8 cellular contexts compared by ENCODE assay signal in the genomic region with DNA sequence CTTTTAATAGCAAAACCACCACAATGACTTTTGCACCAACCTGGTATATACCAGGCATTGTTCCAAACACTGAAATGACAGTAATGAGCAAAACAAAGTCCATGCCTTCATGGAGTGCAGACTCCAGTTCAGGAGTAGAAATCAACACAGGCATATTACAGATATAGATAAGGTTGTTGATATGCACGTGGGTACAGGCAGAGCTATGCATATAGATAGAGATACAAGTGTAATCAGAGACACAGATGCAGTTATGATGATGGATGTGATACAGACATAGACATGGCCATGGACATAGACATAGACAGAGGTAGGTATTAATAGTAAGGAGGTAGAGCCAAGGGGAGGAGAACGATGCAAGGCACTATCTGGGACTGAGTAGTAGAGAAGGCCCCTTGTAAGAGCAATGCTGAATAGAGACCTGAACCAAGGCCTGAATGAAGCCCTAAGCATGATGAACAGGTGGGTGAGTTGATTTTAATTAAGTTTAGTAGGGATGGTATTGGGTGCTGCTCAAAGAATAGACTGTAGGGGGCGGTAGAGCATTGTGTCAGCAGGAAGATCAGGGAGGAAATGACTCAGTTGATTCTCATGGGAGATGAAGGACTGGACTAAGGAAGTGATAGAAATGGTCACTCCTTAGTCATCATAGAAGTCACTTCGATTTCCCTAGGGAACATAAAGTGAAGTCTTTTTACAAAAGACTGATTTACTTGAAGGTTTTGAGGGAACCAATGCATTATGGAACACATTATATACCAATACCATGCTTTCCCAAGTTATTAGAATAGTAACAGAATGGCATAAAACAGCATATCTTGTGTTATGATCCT. TPM values are rescaled to one million over a fixed set of nuclear protein-coding genes. Genes with fewer than 3 reads are reported as not detected.
DNase-seq lines count a peak whose midpoint lies in the region; ATAC-seq and TF ChIP-seq lines count a peak whose summit lies in the region.

No MANE protein-coding gene starts in this region.

- H3K4me1 ChIP-seq in cardiac muscle cell (ENCODE audit: low read depth): no peaks in the 10 kb centered on the region
- H3K4me1 ChIP-seq in endodermal cell (ENCODE audit: control insufficient read depth, insufficient read depth, low read length): no peaks in the 10 kb centered on the region
- peaks cover 5% of the 10 kb centered on the region for H3K4me1 ChIP-seq in neural progenitor cell

- TF ChIP-seq POLR2A in NB4 (IDR thresholded peaks at IDR 0.05; ENCODE audit: extremely low read depth, insufficient read length): no peak

- H3K4me2 ChIP-seq in neural progenitor cell: no peak overlapping the region

- peaks cover 16% of the 10 kb centered on the region for H3K9me3 Mint-ChIP-seq in endodermal cell
- peaks cover 15% of the 10 kb centered on the region for H3K9me3 Mint-ChIP-seq in neural progenitor cell

- ATAC-seq in Right ventricle myocardium inferior (no peak), HG02610 (IDR thresholded peaks at IDR 0.05; ENCODE audit: unreplicated experiment) (peak; percentile 93)

- H3K79me2 ChIP-seq in neural progenitor cell (ENCODE audit: low read depth): no peaks in the 10 kb centered on the region

- H3K4me3 Mint-ChIP-seq in endodermal cell (no peak overlapping the region), neural progenitor cell (no peak overlapping the region)

- TF ChIP-seq CTCF in cardiac muscle cell (IDR thresholded peaks at IDR 0.05; ENCODE audit: low read depth, low read length) (peak; percentile 61), NB4 (IDR thresholded peaks at IDR 0.05; ENCODE audit: low read depth, low read length) (peak; percentile 84), endodermal cell (conservative IDR thresholded peaks at IDR 0.05) (peak; percentile 88), neural progenitor cell (IDR thresholded peaks at IDR 0.05) (peak; percentile 71)

- H3K27me3 ChIP-seq in cardiac muscle cell: no peaks in the 10 kb centered on the region
- no peaks in the 10 kb centered on the region for H3K27me3 ChIP-seq in endodermal cell (ENCODE audit: control insufficient read depth, insufficient read depth, low read length, poor library complexity, severe bottlenecking)
- H3K27me3 ChIP-seq in neural progenitor cell: no peaks in the 10 kb centered on the region

- no peak overlapping the region for H3K27ac Mint-ChIP-seq in endodermal cell
- H3K27ac Mint-ChIP-seq in neural progenitor cell: no peak overlapping the region

- peaks cover 2% of the 10 kb centered on the region for H3K27me3 Mint-ChIP-seq in endodermal cell (ENCODE audit: insufficient read depth)
- peaks cover 2% of the 10 kb centered on the region for H3K27me3 Mint-ChIP-seq in neural progenitor cell (ENCODE audit: insufficient read depth, low read depth)

- no peak overlapping the region for H3K9ac ChIP-seq in endodermal cell (ENCODE audit: extremely low read depth, low read length, poor library complexity, severe bottlenecking)
- no peak overlapping the region for H3K9ac ChIP-seq in neural progenitor cell

- no peak overlapping the region for H3K27ac ChIP-seq in cardiac muscle cell
- H3K27ac ChIP-seq in endodermal cell (ENCODE audit: low read depth, low read length): no peak overlapping the region
- no peak overlapping the region for H3K27ac ChIP-seq in neural progenitor cell

- H3K4me1 Mint-ChIP-seq in endodermal cell: peaks cover 9% of the 10 kb centered on the region
- peaks cover 9% of the 10 kb centered on the region for H3K4me1 Mint-ChIP-seq in neural progenitor cell

- H3K4me3 ChIP-seq in cardiac muscle cell: no peak overlapping the region
- no peak overlapping the region for H3K4me3 ChIP-seq in NB4 (ENCODE audit: low read depth, low read length)
- no peak overlapping the region for H3K4me3 ChIP-seq in endodermal cell (ENCODE audit: low read length)
- H3K4me3 ChIP-seq in neural progenitor cell: no peak overlapping the region

- no peaks in the 10 kb centered on the region for H4K20me1 ChIP-seq in neural progenitor cell (ENCODE audit: low read depth)

- no peaks in the 10 kb centered on the region for H3K9me3 ChIP-seq in cardiac muscle cell (ENCODE audit: low read depth)
- peaks cover 4% of the 10 kb centered on the region for H3K9me3 ChIP-seq in endodermal cell (ENCODE audit: control insufficient read depth, low read length)
- H3K9me3 ChIP-seq in neural progenitor cell (ENCODE audit: low read depth): no peaks in the 10 kb centered on the region

- H3F3A ChIP-seq in neural progenitor cell (ENCODE audit: low read depth): no peaks in the 10 kb centered on the region

- DNase-seq in cardiac muscle cell (ENCODE audit: low read depth in 1 of 2, low spot score in 1 of 2) (peak; percentile 33 to 75), Right ventricle myocardium inferior (ENCODE audit: missing footprints) (no peak), NB4 (ENCODE audit: low read depth) (peak; percentile 95), endodermal cell (peak; percentile 81), neural progenitor cell (ENCODE audit: low spot score) (peak; percentile 41), NCI-H1048 (lab: John Stamatoyannopoulos, UW) (no peak)
- DNase-seq in activated CD4-positive, CD25-positive, alpha-beta regulatory T cell treated with anti-CD3 and anti-CD28 coated beads, Interleukin-2, amount 50 U/mL, for 72 hours: peak; percentile 66

- WGBS in endodermal cell (ENCODE audit: insufficient coverage in 1 of 2, insufficient read length in 1 of 2), 2 experiments: 56 to 77% methylated on average over 3 to 4 of the region's 4 CpGs

- intact Hi-C loops in Right ventricle myocardium inferior (cut with DNase I): loop anchor here (5.0 kb wide), 1 partner anchor 474 kb away; no protein-coding TSS in a partner anchor

- H3K36me3 ChIP-seq in cardiac muscle cell (no peaks in the 10 kb centered on the region), endodermal cell (ENCODE audit: control insufficient read depth, insufficient read depth, low read length) (no peaks in the 10 kb centered on the region), neural progenitor cell (no peaks in the 10 kb centered on the region)

- H3K36me3 Mint-ChIP-seq in endodermal cell (ENCODE audit: low read depth) (no peaks in the 10 kb centered on the region), neural progenitor cell (no peaks in the 10 kb centered on the region)

- H2AFZ ChIP-seq in neural progenitor cell (replicated peaks): no peak overlapping the region

RNA-seq across cellular contexts. Expression of gene CMPK2, which starts 39.4 kb away (rescaled TPM):
- total RNA-seq in cardiac muscle cell (0.54 and 2.3 TPM in 2 replicates), Right ventricle myocardium inferior (3.4 TPM), endodermal cell (1 to 10 TPM; 2.1 to 3.8 TPM), neural progenitor cell (ENCODE audit: low replicate concordance) (0.31 TPM in 1 of 2 replicates, not detected in the other)
- 0.61 and 2.4 TPM in 2 replicates for polyA plus RNA-seq in cardiac muscle cell
- 1.4 TPM for polyA plus RNA-seq in endodermal cell (2013, experiment 1 of 2)
- polyA plus RNA-seq in endodermal cell (2013, experiment 2 of 2): 1.5 TPM

RNA-seq across cellular contexts. Expression of gene RSAD2, which starts 51.3 kb away (rescaled TPM):
- total RNA-seq in cardiac muscle cell (0.12 and 0.28 TPM in 2 replicates), Right ventricle myocardium inferior (3.3 TPM), endodermal cell (under 1 TPM; 0.35 to 0.75 TPM), neural progenitor cell (ENCODE audit: low replicate concordance) (not detected in 2 replicates)
- polyA plus RNA-seq in cardiac muscle cell: 0.52 and 0.65 TPM in 2 replicates
- polyA plus RNA-seq in endodermal cell (2013, experiment 1 of 2): not detected
- polyA plus RNA-seq in endodermal cell (2013, experiment 2 of 2): not detected

Comparison
In these comparisons a context has a peak if more than half of its experiments do, and no peak if none do; other contexts are left out.
1. DNase-seq: peak in cardiac muscle cell (2 of 2), NB4 (single experiment), activated CD4-positive, CD25-positive, alpha-beta regulatory T cell treated with anti-CD3 and anti-CD28 coated beads, Interleukin-2, amount 50 U/mL, for 72 hours (single experiment), endodermal cell (single experiment) and neural progenitor cell (single experiment); none in Right ventricle myocardium inferior (single experiment) and NCI-H1048 (single experiment).
2. Peak in every context shown above with its lines, with median percentiles within 50 percentile points of each other: CTCF ChIP-seq.